ENCODE assay signal across 20 cellular contexts in the genomic region with DNA sequence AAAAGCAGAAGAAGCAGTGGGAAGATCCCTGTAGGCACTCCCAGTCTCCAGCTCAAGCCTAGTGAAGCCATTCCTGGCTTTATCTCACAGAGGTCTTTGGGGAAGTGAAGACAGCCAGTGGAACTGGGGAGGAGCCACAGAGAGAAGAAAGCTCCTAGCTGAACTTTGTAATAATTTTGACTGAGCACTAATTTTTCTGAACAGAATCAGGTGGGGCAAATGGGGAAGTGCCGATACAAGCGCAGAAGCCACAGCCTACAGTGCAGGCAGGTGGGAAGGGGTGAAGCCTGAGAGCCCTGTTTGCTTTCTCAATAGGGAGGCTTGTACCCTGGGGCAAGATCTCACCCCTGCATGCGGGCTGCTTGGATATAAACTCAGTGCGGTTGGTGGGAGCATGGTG. TPM values are rescaled to one million over a fixed set of nuclear protein-coding genes. Genes with fewer than 3 reads are reported as not detected.
DNase-seq lines count a peak whose midpoint lies in the region; ATAC-seq and TF ChIP-seq lines count a peak whose summit lies in the region.
"Had no signal": no experiment of that assay in that cellular context is flagged by ENCODE, and none has a peak within 500 bp of the region (broad histone marks: within the 10 kb centered on the region; RNA-seq: fewer than 3 reads in every experiment).

No MANE protein-coding gene starts in this region.

- H3K4me1 ChIP-seq in OCI-LY7 (ENCODE audit: insufficient read depth, low read length, poor library complexity, severe bottlenecking) (no peaks in the 10 kb centered on the region), lower lobe of right lung (no peaks in the 10 kb centered on the region), vagina (peaks cover 4% of the 10 kb centered on the region), SK-N-SH (ENCODE audit: control insufficient read depth in 1 of 2, insufficient read depth in 2 of 2, low read depth in 1 of 2, low read length in 1 of 2) (no peaks in the 10 kb centered on the region), PC-3 (ENCODE audit: insufficient read depth, low read length) (no peaks in the 10 kb centered on the region)
- H3K4me1 ChIP-seq: foreskin keratinocyte had no signal

- intact Hi-C loops in OCI-LY7 (cut with micrococcal nuclease; ENCODE audit: unreplicated experiment) (no loop called here), lower lobe of right lung (cut with DNase I) (no loop called here), vagina (cut with DNase I) (no loop called here), PC-3 (cut with micrococcal nuclease) (no loop called here)

- no peak for TF ChIP-seq EP300 in SK-N-SH (IDR thresholded peaks at IDR 0.05; ENCODE audit: borderline replicate concordance in 1 of 2, low read depth in 1 of 2, low read length in 1 of 2)

- no peak overlapping the region for H2AFZ ChIP-seq in OCI-LY7 (ENCODE audit: low read length)
- no peak overlapping the region for H2AFZ ChIP-seq in SK-N-SH (ENCODE audit: low read depth)
- no peak overlapping the region for H2AFZ ChIP-seq in PC-3 (ENCODE audit: low read length)
- H2AFZ ChIP-seq: GM23248 had no signal

- H4K20me1 ChIP-seq in OCI-LY7 (ENCODE audit: insufficient read depth, low read length) (no peaks in the 10 kb centered on the region), SK-N-SH (ENCODE audit: insufficient read depth) (no peaks in the 10 kb centered on the region), PC-3 (ENCODE audit: low read length) (no peaks in the 10 kb centered on the region)

- peak; percentile 36 to 64 for ATAC-seq in lower lobe of right lung
- no peak for ATAC-seq in GM18519 (IDR thresholded peaks at IDR 0.05; ENCODE audit: low FRiP score, unreplicated experiment)
- no peak for ATAC-seq in PC-3
- ATAC-seq: foreskin keratinocyte, left ventricle myocardium superior, SK-N-SH treated with all-trans-retinoic acid at 6 μM for 48 hours had no signal

- H3K4me3 ChIP-seq in OCI-LY7 (ENCODE audit: low read depth, low read length, poor library complexity, severe bottlenecking) (no peak overlapping the region), lower lobe of right lung (no peak overlapping the region), vagina (no peak overlapping the region), SK-N-SH (ENCODE audit: low read depth in 2 of 2, low read length in 1 of 2) (no peak overlapping the region), PC-3 (ENCODE audit: low read length) (no peak overlapping the region)
- H3K4me3 ChIP-seq: GM23248 had no signal

- TF ChIP-seq RAD21 in SK-N-SH (IDR thresholded peaks at IDR 0.05; ENCODE audit: low read length) = no peak

- DNase-seq in SIG-M5 treated with dmso at 0.1 percent for 504 hours (lab: John Stamatoyannopoulos, UW; ENCODE audit: unreplicated experiment) (peak; percentile 2), SIG-M5 (lab: John Stamatoyannopoulos, UW) (no peak), OCI-LY7 (ENCODE audit: low spot score) (peak; percentile 14), lower lobe of right lung (no peak), vagina (ENCODE audit: extremely low spot score in 2 of 2) (no peak), SK-N-SH (no peak), PC-3 (no peak)
- DNase-seq: 8988T; activated CD8-positive, alpha-beta memory T cell treated with anti-CD3 and anti-CD28 coated beads for 24 hours; amygdala; DMS79 treated with DMSO at 0.1 percent for 48 hours; foreskin keratinocyte; GM23248; left ventricle myocardium superior; NCI-H2171 treated with DMSO at 0.1 percent for 48 hours; NK-92 treated with Interleukin-12 subunit alpha and Interleukin-12 subunit beta, amount 100 ng/mL, for 24 hours; stimulated activated CD4-positive, alpha-beta T cell treated with anti-CD3 and anti-CD28 coated beads, Interleukin-1b, Interleukin-23, amount 100 ng/mL, for 48 hours; WERI-Rb-1 had no signal

- H3K27me3 ChIP-seq in lower lobe of right lung (ENCODE audit: low read depth) = no peaks in the 10 kb centered on the region
- no peaks in the 10 kb centered on the region for H3K27me3 ChIP-seq in vagina
- H3K27me3 ChIP-seq in SK-N-SH (ENCODE audit: insufficient read depth) = no peaks in the 10 kb centered on the region
- H3K27me3 ChIP-seq in PC-3 (ENCODE audit: low read length) = no peaks in the 10 kb centered on the region

- no peak for TF ChIP-seq POLR2A in vagina (IDR thresholded peaks at IDR 0.05)

- H3K9me2 ChIP-seq in OCI-LY7 (ENCODE audit: insufficient read depth, low read length) (no peaks in the 10 kb centered on the region), SK-N-SH (no peaks in the 10 kb centered on the region), PC-3 (replicated peaks; ENCODE audit: low read length) (no peaks in the 10 kb centered on the region)

- POLR2A ChIA-PET in OCI-LY7 (lab: Charles Lee) (interaction anchor here (0.8 to 0.9 kb wide), 2 partner anchors 53 to 286 kb away, joined by 3 to 4 read pairs; no protein-coding TSS in a partner anchor), SK-N-SH (lab: Yijun Ruan, JAX) (no interaction called here), PC-3 (lab: Charles Lee; ENCODE audit: unreplicated experiment) (no interaction called here)

- no peak overlapping the region for H3K4me2 ChIP-seq in OCI-LY7 (ENCODE audit: low read length)
- H3K4me2 ChIP-seq in SK-N-SH = no peak overlapping the region
- no peak overlapping the region for H3K4me2 ChIP-seq in PC-3 (ENCODE audit: low read length)

- H3K9me3 ChIP-seq in OCI-LY7 (ENCODE audit: low read length) (no peaks in the 10 kb centered on the region), lower lobe of right lung (no peaks in the 10 kb centered on the region), vagina (no peaks in the 10 kb centered on the region), SK-N-SH (no peaks in the 10 kb centered on the region), PC-3 (ENCODE audit: low read length) (no peaks in the 10 kb centered on the region)

- CTCF ChIA-PET in OCI-LY7 (lab: Charles Lee; ENCODE audit: unreplicated experiment) = no interaction called here
- CTCF ChIA-PET in SK-N-SH (lab: Yijun Ruan, JAX) = interaction anchor here (1.3 kb wide), 1 partner anchor 48 kb away, joined by 4 read pairs; no protein-coding TSS in a partner anchor
- CTCF ChIA-PET in PC-3 (lab: Charles Lee) = no interaction called here

- TF ChIP-seq CTCF in OCI-LY7 (conservative IDR thresholded peaks at IDR 0.05; ENCODE audit: low read length) (no peak), lower lobe of right lung (IDR thresholded peaks at IDR 0.05) (no peak), vagina (IDR thresholded peaks at IDR 0.05) (no peak), SK-N-SH (IDR thresholded peaks at IDR 0.05) (no peak), PC-3 (conservative IDR thresholded peaks at IDR 0.05; ENCODE audit: low read depth, low read length) (no peak)

- BruUV-seq in OCI-LY7 (replicated peaks; lab: Mats Ljungman, UMichigan) (no TSS peak), PC-3 (replicated peaks; lab: Mats Ljungman, UMichigan) (no TSS peak)

- H3K9ac ChIP-seq in SK-N-SH (no peak overlapping the region), PC-3 (ENCODE audit: low read length) (no peak overlapping the region)
- H3K9ac ChIP-seq: GM23248 had no signal

- H3K27ac ChIP-seq in OCI-LY7 (ENCODE audit: low read depth, low read length, poor library complexity, severe bottlenecking) (no peak overlapping the region), lower lobe of right lung (no peak overlapping the region), vagina (peak overlapping the region; percentile 2), SK-N-SH (ENCODE audit: low read depth in 2 of 2, low read length in 1 of 2) (no peak overlapping the region), PC-3 (ENCODE audit: low read length) (no peak overlapping the region)
- H3K27ac ChIP-seq: foreskin keratinocyte, GM23248, WERI-Rb-1 had no signal

- H3K36me3 ChIP-seq in OCI-LY7 (ENCODE audit: insufficient read depth, low read length) (no peaks in the 10 kb centered on the region), lower lobe of right lung (no peaks in the 10 kb centered on the region), vagina (no peaks in the 10 kb centered on the region), SK-N-SH (replicated peaks in 1 of 2; ENCODE audit: control insufficient read depth in 1 of 2, insufficient read depth in 2 of 2, low read length in 1 of 2) (no peaks in the 10 kb centered on the region), PC-3 (ENCODE audit: low read depth, low read length) (no peaks in the 10 kb centered on the region)
- H3K36me3 ChIP-seq: WERI-Rb-1 had no signal

- WGBS in SK-N-SH (ENCODE audit: low lambda C conversion rate) = 93% methylated on average over 2 of the region's 4 CpGs

- no peaks in the 10 kb centered on the region for H3F3A ChIP-seq in SK-N-SH (replicated peaks; ENCODE audit: insufficient read depth)
- H3F3A ChIP-seq in PC-3 (ENCODE audit: low read length, unreplicated experiment) = no peaks in the 10 kb centered on the region

- no peaks in the 10 kb centered on the region for H3K79me2 ChIP-seq in OCI-LY7 (ENCODE audit: insufficient read depth, low read depth, low read length)
- no peaks in the 10 kb centered on the region for H3K79me2 ChIP-seq in SK-N-SH (ENCODE audit: insufficient read depth)
- no peaks in the 10 kb centered on the region for H3K79me2 ChIP-seq in PC-3 (ENCODE audit: low read length)

TF ChIP-seq in SK-N-SH, 30 proteins besides CTCF, POLR2A, EP300 and RAD21:
- TF ChIP-seq RFX5 (IDR thresholded peaks at IDR 0.05; ENCODE audit: low read length) (no peak), RXRA (IDR thresholded peaks at IDR 0.05; ENCODE audit: borderline replicate concordance, low read depth) (no peak), GATA2 (CRISPR knock-in tag; IDR thresholded peaks at IDR 0.05) (no peak), NRF1 (IDR thresholded peaks at IDR 0.05; ENCODE audit: low read depth, low read length) (no peak), SMC3 (IDR thresholded peaks at IDR 0.05; ENCODE audit: low read depth, low read length) (no peak)

RNA-seq across cellular contexts. Expression of gene SNAPC3, which starts 48.4 kb away (rescaled TPM):
- total RNA-seq in OCI-LY7 (2014; rRNA removed; shearing (Covaris generic)) = 54.2 and 66.1 TPM in 2 replicates
- 49.4 and 57.2 TPM in 2 replicates for total RNA-seq in OCI-LY7 (2022)
- 30.7 TPM for total RNA-seq in lower lobe of right lung
- total RNA-seq in vagina = 22.6 TPM
- polyA plus RNA-seq in SK-N-SH (2012; rRNA removed) = 20.1 and 20.6 TPM in 2 replicates
- 17.8 and 20.6 TPM in 2 replicates for polyA plus RNA-seq in SK-N-SH (2012; cell fraction: cytosol; rRNA removed)
- 38.7 and 58.2 TPM in 2 replicates for polyA plus RNA-seq in SK-N-SH (2012; cell fraction: nucleus; rRNA removed)
- 25.4 and 34.2 TPM in 2 replicates for total RNA-seq in PC-3 (2014; rRNA removed)

Comparison
In these comparisons a context has a peak if more than half of its experiments do, and no peak if none do; other contexts are left out.
1. DNase-seq: peak in SIG-M5 treated with dmso at 0.1 percent for 504 hours (single experiment) and OCI-LY7 (single experiment); none in SIG-M5 (single experiment), lower lobe of right lung (single experiment), vagina (0 of 2), SK-N-SH (single experiment) and PC-3 (single experiment).
2. ATAC-seq: peak in lower lobe of right lung (2 of 2); none in GM18519 (single experiment) and PC-3 (single experiment).